ENCODE assay signal across 9 cellular contexts in the genomic region with DNA sequence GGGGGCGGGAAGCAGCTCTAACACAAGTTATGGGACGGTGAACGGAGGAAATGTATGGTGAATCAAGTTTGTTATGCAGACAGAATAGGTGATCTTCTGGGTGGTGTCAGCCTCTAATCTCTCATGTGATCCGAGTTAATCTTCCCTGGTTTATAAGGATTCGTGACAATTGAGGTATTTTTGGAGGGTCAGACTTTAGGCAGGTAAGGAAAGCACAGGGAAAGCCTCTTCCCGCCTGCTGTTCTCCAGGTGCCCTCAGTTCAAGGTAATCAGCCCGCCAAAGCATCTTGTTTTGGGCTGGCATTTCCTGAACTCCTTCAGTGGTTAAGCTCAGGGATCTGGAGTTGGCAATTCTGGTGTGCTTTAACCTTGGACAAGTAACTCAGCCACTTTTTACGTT. TPM values are rescaled to one million over a fixed set of nuclear protein-coding genes. Genes with fewer than 3 reads are reported as not detected.
DNase-seq lines count a peak whose midpoint lies in the region; ATAC-seq, FAIRE-seq and TF ChIP-seq lines count a peak whose summit lies in the region.
"Had no signal": no experiment of that assay in that cellular context is flagged by ENCODE, and none has a peak within 500 bp of the region (broad histone marks: within the 10 kb centered on the region; RNA-seq: fewer than 3 reads in every experiment).

No MANE protein-coding gene starts in this region.

- H3K9me3 Mint-ChIP-seq in HFFc6: no peaks in the 10 kb centered on the region

- H3K4me3 ChIP-seq in DOHH2 (ENCODE audit: low read length) (peak overlapping the region; percentile 97), OCI-LY7 (ENCODE audit: low read depth, low read length, poor library complexity, severe bottlenecking) (peak overlapping the region; percentile 76), fibroblast of mammary gland (ENCODE audit: control insufficient read depth, low read depth, low read length) (peak overlapping the region; percentile 67), rectal smooth muscle tissue (ENCODE audit: low read length) (peak overlapping the region; percentile 100)

- CTCF ChIA-PET in OCI-LY7 (lab: Charles Lee; ENCODE audit: unreplicated experiment): no interaction called here

- POLR2A ChIA-PET in OCI-LY7 (lab: Charles Lee): interaction anchor here (0.6 to 2.8 kb wide), 2 partner anchors 20 to 69 kb away, joined by 3 to 15 read pairs; no protein-coding TSS in a partner anchor

- H3K9me2 ChIP-seq in DOHH2 (replicated peaks; ENCODE audit: control insufficient read depth, low read length) (no peaks in the 10 kb centered on the region), OCI-LY7 (ENCODE audit: insufficient read depth, low read length) (no peaks in the 10 kb centered on the region)

- BruUV-seq in OCI-LY7 (replicated peaks; lab: Mats Ljungman, UMichigan): no TSS peak

- H3K9ac ChIP-seq in rectal smooth muscle tissue (ENCODE audit: low read length): no peak overlapping the region

- peaks cover 36% of the 10 kb centered on the region for H3K4me1 Mint-ChIP-seq in HFFc6 (ENCODE audit: low read depth)

- H3K27ac ChIP-seq in DOHH2 (ENCODE audit: low read depth, low read length) (0 out of 2 replicates have a peak overlapping the region, but pooled peaks have one; percentile 84), OCI-LY7 (ENCODE audit: low read depth, low read length, poor library complexity, severe bottlenecking) (no peak overlapping the region), rectal smooth muscle tissue (ENCODE audit: low read depth, low read length) (no peak overlapping the region)

- no peaks in the 10 kb centered on the region; the same call in 1 of the 2 replicates for H3K27me3 Mint-ChIP-seq in HFFc6 (ENCODE audit: insufficient read depth)

- H3K4me3 Mint-ChIP-seq in HFFc6: no peak overlapping the region

- intact Hi-C loops in OCI-LY7 (cut with micrococcal nuclease; ENCODE audit: unreplicated experiment): loop anchor here (2.0 kb wide), 1 partner anchor 75 kb away; the partner anchor contains the start of gene RTF2

- peak overlapping the region; percentile 72 for H3K4me2 ChIP-seq in DOHH2 (ENCODE audit: low read length)
- H3K4me2 ChIP-seq in OCI-LY7 (ENCODE audit: low read length): peak overlapping the region; percentile 80

- TF ChIP-seq POLR2A in H54 (IDR thresholded peaks at IDR 0.05; ENCODE audit: low read depth, low read length): no peak

- H3K4me1 ChIP-seq in DOHH2 (ENCODE audit: control insufficient read depth, low read length) (peaks cover 31% of the 10 kb centered on the region), OCI-LY7 (ENCODE audit: insufficient read depth, low read length, poor library complexity, severe bottlenecking) (peaks cover 21% of the 10 kb centered on the region), rectal smooth muscle tissue (ENCODE audit: control insufficient read depth, insufficient read depth, low read length) (peaks cover 5% of the 10 kb centered on the region)

- no peaks in the 10 kb centered on the region for H3K27me3 ChIP-seq in DOHH2 (ENCODE audit: control insufficient read depth, low read length)
- H3K27me3 ChIP-seq in rectal smooth muscle tissue (ENCODE audit: control insufficient read depth, insufficient read depth, low read length): no peaks in the 10 kb centered on the region

- H3F3A ChIP-seq in DOHH2 (ENCODE audit: control insufficient read depth, insufficient read depth): peaks cover 13% of the 10 kb centered on the region

- no peaks in the 10 kb centered on the region for H3K9me3 ChIP-seq in DOHH2 (ENCODE audit: control insufficient read depth, insufficient read depth, low read length)
- H3K9me3 ChIP-seq in OCI-LY7 (ENCODE audit: low read length): no peaks in the 10 kb centered on the region
- H3K9me3 ChIP-seq: mucosa of descending colon had no signal

- H3K36me3 ChIP-seq in DOHH2 (ENCODE audit: control insufficient read depth, low read length) (peaks cover 90% of the 10 kb centered on the region), OCI-LY7 (ENCODE audit: insufficient read depth, low read length) (peaks cover 76% of the 10 kb centered on the region), rectal smooth muscle tissue (ENCODE audit: control insufficient read depth, insufficient read depth, low read length) (peaks cover 16% of the 10 kb centered on the region)

- H2AFZ ChIP-seq in OCI-LY7 (ENCODE audit: low read length): no peak overlapping the region

- FAIRE-seq in H54 (lab: Jason Lieb, UNC): no peak

- H3K79me2 ChIP-seq in DOHH2 (ENCODE audit: control insufficient read depth, low read length) (peaks cover 82% of the 10 kb centered on the region), OCI-LY7 (ENCODE audit: insufficient read depth, low read depth, low read length) (peaks cover 70% of the 10 kb centered on the region)

- peaks cover 6% of the 10 kb centered on the region; the same call in 1 of the 2 replicates for H4K20me1 ChIP-seq in DOHH2 (ENCODE audit: control insufficient read depth, insufficient read depth, low read depth, low read length)
- H4K20me1 ChIP-seq in OCI-LY7 (ENCODE audit: insufficient read depth, low read length): peaks cover 7% of the 10 kb centered on the region; the same call in 1 of the 2 replicates

- peaks cover 45% of the 10 kb centered on the region for H3K36me3 Mint-ChIP-seq in HFFc6 (ENCODE audit: low read depth)

- TF ChIP-seq CTCF in DOHH2 (IDR thresholded peaks at IDR 0.05; ENCODE audit: low read depth, low read length, poor library complexity, severe bottlenecking): no peak
- TF ChIP-seq CTCF in OCI-LY7 (conservative IDR thresholded peaks at IDR 0.05; ENCODE audit: low read length): no peak
- no peak for TF ChIP-seq CTCF in fibroblast of mammary gland (conservative IDR thresholded peaks at IDR 0.05; ENCODE audit: control insufficient read depth, insufficient read depth, low read depth, low read length)
- TF ChIP-seq CTCF in HFFc6 (IDR thresholded peaks at IDR 0.05): no peak

- H3K27ac Mint-ChIP-seq in HFFc6: no peak overlapping the region

- no peak for ATAC-seq in GM18870 (IDR thresholded peaks at IDR 0.05; ENCODE audit: unreplicated experiment)
- ATAC-seq: mucosa of descending colon had no signal

- DNase-seq in OCI-LY7 (ENCODE audit: low spot score): no peak
- DNase-seq in fibroblast of mammary gland (ENCODE audit: low read depth): no peak
- no peak for DNase-seq in activated naive CD4-positive, alpha-beta T cell treated with anti-CD3 and anti-CD28 coated beads, Interleukin-2, amount 50 U/mL, for 16 hours
- no peak for DNase-seq in H54 (ENCODE audit: insufficient read length, low spot score)
- DNase-seq in HFFc6: no peak
- DNase-seq: mucosa of descending colon had no signal

RNA-seq across cellular contexts. Expression of gene CSTF1, which starts 1.2 kb away (rescaled TPM):
- 38.5 and 52.1 TPM in 2 replicates for total RNA-seq in OCI-LY7 (2014; rRNA removed; shearing (Covaris generic))
- total RNA-seq in OCI-LY7 (2022): 51.6 and 56.0 TPM in 2 replicates
- total RNA-seq in HFFc6 (2021; fragmentation: NEBNext Ultra II Directional; extraction: Animal tissue kit (Norgen Biotek cat#: 25700)): 10 to 100 TPM; 32.1 to 40.5 (median 34.6) TPM

RNA-seq across cellular contexts. Expression of gene AURKA, which starts 1.6 kb away (rescaled TPM):
- total RNA-seq in OCI-LY7 (2014; rRNA removed; shearing (Covaris generic)): 55.5 and 63.2 TPM in 2 replicates
- 97.1 and 105 TPM in 2 replicates for total RNA-seq in OCI-LY7 (2022)
- total RNA-seq in HFFc6 (2021; fragmentation: NEBNext Ultra II Directional; extraction: Animal tissue kit (Norgen Biotek cat#: 25700)): 10 to 100 TPM; 37.2 to 82.0 (median 77.1) TPM

RNA-seq across cellular contexts. Expression of gene CASS4, which starts 18.4 kb away (rescaled TPM):
- 0.05 TPM in 1 of 2 replicates, not detected in the other for total RNA-seq in OCI-LY7 (2014; rRNA removed; shearing (Covaris generic))
- 0.15 and 0.18 TPM in 2 replicates for total RNA-seq in OCI-LY7 (2022)
- total RNA-seq in HFFc6 (2021; fragmentation: NEBNext Ultra II Directional; extraction: Animal tissue kit (Norgen Biotek cat#: 25700)): under 1 TPM; 0.38 to 0.70 (median 0.56) TPM

RNA-seq across cellular contexts. Expression of gene FAM210B, which starts 34.9 kb away (rescaled TPM):
- 0.13 and 0.19 TPM in 2 replicates for total RNA-seq in OCI-LY7 (2014; rRNA removed; shearing (Covaris generic))
- 1.1 and 1.3 TPM in 2 replicates for total RNA-seq in OCI-LY7 (2022)
- 10 to 100 TPM; 34.5 to 58.6 (median 41.0) TPM for total RNA-seq in HFFc6 (2021; fragmentation: NEBNext Ultra II Directional; extraction: Animal tissue kit (Norgen Biotek cat#: 25700))
